19 cellular contexts compared by ENCODE assay signal in genomic region chr18:13449651-13450050, GRCh38.
"Had no signal": no experiment of that assay in that cellular context is flagged by ENCODE, and none has a peak within 500 bp of the region (broad histone marks: within the 10 kb centered on the region; RNA-seq: fewer than 3 reads in every experiment).

No MANE protein-coding gene starts in this region.

- DNase-seq: activated CD4-positive, alpha-beta T cell treated with anti-CD3 and anti-CD28 coated beads, Interleukin-2, amount 10 ng/mL, durations not matched to agents 24 days and 14 days; activated CD8-positive, alpha-beta T cell treated with anti-CD3 and anti-CD28 coated beads for 36 hours; activated gamma-delta T cell treated with Interleukin-2 at 50 U/mL for 16 hours; amniotic stem cell; effector memory CD8-positive, alpha-beta T cell; left cardiac atrium; natural killer cell; spleen; stimulated activated CD4-positive, alpha-beta T cell treated with anti-CD3 and anti-CD28 coated beads, Interleukin-4, amount 100 ng/mL, for 4 hours; thyroid gland; uterus had no signal

- H3K36me3 Mint-ChIP-seq: activated naive CD4-positive, alpha-beta T cell treated with anti-CD3 and anti-CD28 coated beads, Interleukin-2, amount 50 U/mL, for 72 hours; natural killer cell; stimulated activated memory B cell treated with anti-CD40 and anti-IgM and Interleukin-4, amounts not matched to agents 10 μg/mL and 1 μg/mL and 100 μg/mL, for 72 hours had no signal

- H3K27me3 ChIP-seq: cardiac muscle cell, neutrophil, sigmoid colon, spleen, thyroid gland, uterus had no signal

- H3K27me3 Mint-ChIP-seq: activated CD4-positive, alpha-beta T cell treated with anti-CD3 and anti-CD28 coated beads, Interleukin-2, amount 10 ng/mL, durations not matched to agents 24 days and 14 days; activated CD8-positive, alpha-beta T cell treated with anti-CD3 and anti-CD28 coated beads for 36 hours had no signal

- H3K36me3 ChIP-seq: cardiac muscle cell, neutrophil, sigmoid colon, spleen, thyroid gland, uterus had no signal

- H3K27ac Mint-ChIP-seq: activated CD4-positive, alpha-beta T cell treated with anti-CD3 and anti-CD28 coated beads, Interleukin-2, amount 10 ng/mL, durations not matched to agents 24 days and 14 days; activated naive CD4-positive, alpha-beta T cell treated with anti-CD3 and anti-CD28 coated beads, Interleukin-2, amount 50 U/mL, for 72 hours; activated T-helper 1 cell treated with anti-CD3 and anti-CD28 coated beads, Interleukin-12 subunit alpha, Interleukin-12 subunit beta, Interleukin-2, Interleukin-4 antibody, amounts not matched to agents 30 ng/mL and 10 ng/mL and 1 ng/mL, durations not matched to agents 14 hours and 24 hours and 36 hours; effector memory CD8-positive, alpha-beta T cell; natural killer cell; stimulated activated memory B cell treated with anti-CD40 and anti-IgM and Interleukin-4, amounts not matched to agents 10 μg/mL and 1 μg/mL and 100 μg/mL, for 72 hours had no signal

- ATAC-seq: activated CD8-positive, alpha-beta T cell treated with anti-CD3 and anti-CD28 coated beads for 36 hours; activated naive CD4-positive, alpha-beta T cell treated with anti-CD3 and anti-CD28 coated beads, Interleukin-2, amount 50 U/mL, for 72 hours; effector memory CD8-positive, alpha-beta T cell; left cardiac atrium; natural killer cell; stimulated activated memory B cell treated with anti-CD40 and anti-IgM and Interleukin-4, amounts not matched to agents 10 μg/mL and 1 μg/mL and 100 μg/mL, for 72 hours had no signal

- H3K9ac ChIP-seq: parathyroid adenoma had no signal

- H3K4me1 ChIP-seq: parathyroid adenoma had no signal

- H3K9me3 ChIP-seq: neutrophil, sigmoid colon, spleen, thyroid gland, uterus had no signal

- H3K9me3 Mint-ChIP-seq: activated CD4-positive, alpha-beta T cell treated with anti-CD3 and anti-CD28 coated beads, Interleukin-2, amount 10 ng/mL, durations not matched to agents 24 days and 14 days; activated CD8-positive, alpha-beta T cell treated with anti-CD3 and anti-CD28 coated beads for 36 hours; activated naive CD4-positive, alpha-beta T cell treated with anti-CD3 and anti-CD28 coated beads, Interleukin-2, amount 50 U/mL, for 72 hours; activated T-helper 1 cell treated with anti-CD3 and anti-CD28 coated beads, Interleukin-12 subunit alpha, Interleukin-12 subunit beta, Interleukin-2, Interleukin-4 antibody, amounts not matched to agents 30 ng/mL and 10 ng/mL and 1 ng/mL, durations not matched to agents 14 hours and 24 hours and 36 hours; effector memory CD8-positive, alpha-beta T cell; natural killer cell; stimulated activated memory B cell treated with anti-CD40 and anti-IgM and Interleukin-4, amounts not matched to agents 10 μg/mL and 1 μg/mL and 100 μg/mL, for 72 hours had no signal

- H3K4me3 ChIP-seq: cardiac muscle cell, lung, sigmoid colon, spleen, thyroid gland, uterus had no signal

- H3K4me3 Mint-ChIP-seq: activated CD4-positive, alpha-beta T cell treated with anti-CD3 and anti-CD28 coated beads, Interleukin-2, amount 10 ng/mL, durations not matched to agents 24 days and 14 days; activated CD8-positive, alpha-beta T cell treated with anti-CD3 and anti-CD28 coated beads for 36 hours; activated T-helper 1 cell treated with anti-CD3 and anti-CD28 coated beads, Interleukin-12 subunit alpha, Interleukin-12 subunit beta, Interleukin-2, Interleukin-4 antibody, amounts not matched to agents 30 ng/mL and 10 ng/mL and 1 ng/mL, durations not matched to agents 14 hours and 24 hours and 36 hours; effector memory CD8-positive, alpha-beta T cell; natural killer cell; stimulated activated memory B cell treated with anti-CD40 and anti-IgM and Interleukin-4, amounts not matched to agents 10 μg/mL and 1 μg/mL and 100 μg/mL, for 72 hours had no signal

- H2AFZ ChIP-seq: parathyroid adenoma had no signal

- H3K27ac ChIP-seq: cardiac muscle cell, neutrophil, parathyroid adenoma, sigmoid colon, spleen, thyroid gland, uterus had no signal
